Comparison of ENCODE assay signal across 26 cellular contexts in the genomic region with DNA sequence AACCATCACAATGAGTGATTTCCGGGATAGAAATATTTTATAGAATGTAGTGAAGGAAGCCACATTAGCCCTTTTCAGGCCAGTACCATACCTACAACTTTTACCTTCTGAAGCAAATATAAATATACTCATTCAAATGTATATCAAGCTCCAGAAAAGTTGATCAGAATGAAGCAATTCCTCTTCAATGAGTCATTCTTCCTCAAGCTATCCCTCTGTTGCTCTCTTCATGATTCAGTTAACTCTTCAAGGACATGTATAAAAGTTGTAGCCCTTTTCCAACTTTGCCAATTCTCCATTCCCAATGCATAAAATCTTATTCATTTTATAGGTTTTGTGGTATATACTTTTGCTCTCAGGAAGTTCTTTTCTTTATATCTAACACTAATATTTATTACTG.
A peak's percentile ranks its signal among the peaks of the same experiment; 100 is the strongest.
DNase-seq lines count a peak whose midpoint lies in the region; ATAC-seq and TF ChIP-seq lines count a peak whose summit lies in the region.
"Had no signal": no experiment of that assay in that cellular context is flagged by ENCODE, and none has a peak within 500 bp of the region (broad histone marks: within the 10 kb centered on the region; RNA-seq: fewer than 3 reads in every experiment).

No MANE protein-coding gene starts in this region.

- WGBS in right lobe of liver (ENCODE audit: insufficient coverage, low coverage, low lambda C conversion rate, missing lambda C conversion rate), result 62% methylated on average over 1 of the region's 1 CpG

- H3K4me1 ChIP-seq in foreskin keratinocyte, result peaks cover 32% of the 10 kb centered on the region
- no peaks in the 10 kb centered on the region for H3K4me1 ChIP-seq in right lobe of liver
- H3K4me1 ChIP-seq: HAP-1, vagina had no signal

- POLR2A ChIA-PET in GM10248 (lab: Yijun Ruan, JAX), result no interaction called here

- no peak for TF ChIP-seq CTCF in AG10803 (conservative IDR thresholded peaks at IDR 0.05; ENCODE audit: low read length)
- no peak for TF ChIP-seq CTCF in foreskin keratinocyte (conservative IDR thresholded peaks at IDR 0.05)
- TF ChIP-seq CTCF in GM10248 (IDR thresholded peaks at IDR 0.05; ENCODE audit: control extremely low read depth, extremely low read depth, low read depth, missing control alignments), result no peak
- no peak for TF ChIP-seq CTCF in right lobe of liver (IDR thresholded peaks at IDR 0.05)

- H3K4me3 ChIP-seq in AG10803 (ENCODE audit: low read length) (no peak overlapping the region), right lobe of liver (no peak overlapping the region)
- H3K4me3 ChIP-seq: HAP-1, ovary, smooth muscle cell, vagina had no signal

- H3K27me3 ChIP-seq in foreskin keratinocyte (no peaks in the 10 kb centered on the region), right lobe of liver (no peaks in the 10 kb centered on the region)
- H3K27me3 ChIP-seq: ovary, vagina had no signal

- H3K27ac ChIP-seq in foreskin keratinocyte (no peak overlapping the region), right lobe of liver (no peak overlapping the region)
- H3K27ac ChIP-seq: ovary, vagina had no signal

- H3K36me3 ChIP-seq in right lobe of liver, result no peaks in the 10 kb centered on the region
- H3K36me3 ChIP-seq: HAP-1, ovary, vagina had no signal

- CTCF ChIA-PET in GM10248 (lab: Yijun Ruan, JAX), result no interaction called here

- ATAC-seq in foreskin keratinocyte, result peak; percentile 80
- no peak for ATAC-seq in right lobe of liver
- no peak for ATAC-seq in GM21786 (IDR thresholded peaks at IDR 0.05; ENCODE audit: unreplicated experiment)
- ATAC-seq: activated CD8-positive, alpha-beta memory T cell treated with anti-CD3 and anti-CD28 coated beads, Interleukin-2, amount 10 ng/mL, durations not matched to agents 7 days and 5 days; activated T-cell treated with anti-CD3 and anti-CD28 coated beads, Interleukin-2, amount 50 U/mL, for 4 hours; left lobe of liver; stimulated activated naive CD8-positive, alpha-beta T cell treated with anti-CD3 and anti-CD28 coated beads, Interleukin-15, amount 100 ng/mL, for 72 hours had no signal

- DNase-seq in AG10803 (ENCODE audit: low read depth) (peak; percentile 27), HT1080 (ENCODE audit: low read depth) (peak; percentile 54), amniotic epithelial cell (ENCODE audit: low read depth) (peak; percentile 29), foreskin keratinocyte (peak in 1 of 2 donors; percentile 54), GM10248 (ENCODE audit: extremely low spot score) (no peak), right lobe of liver (no peak)
- DNase-seq in activated CD8-positive, alpha-beta memory T cell treated with anti-CD3 and anti-CD28 coated beads for 24 hours, result no peak
- DNase-seq: activated CD8-positive, alpha-beta memory T cell treated with anti-CD3 and anti-CD28 coated beads, Interleukin-2, amount 10 ng/mL, durations not matched to agents 7 days and 5 days; activated gamma-delta T cell treated with Interleukin-2 at 50 U/mL for 16 hours; activated T-cell treated with anti-CD3 and anti-CD28 coated beads, Interleukin-2, amount 50 U/mL, for 4 hours; CD4-positive, alpha-beta memory T cell; hypothalamus; NCI-H1092 treated with DMSO at 0.1 percent for 48 hours; NCI-H187 treated with DMSO at 0.1 percent for 48 hours; NCI-H2171 treated with DMSO at 0.1 percent for 48 hours; NCI-H510A treated with DMSO at 0.1 percent for 48 hours; nephron progenitor cell; ovary; stimulated activated CD4-positive, alpha-beta T cell treated with anti-CD3 and anti-CD28 coated beads, Interleukin-1b, Interleukin-23, amount 100 ng/mL, for 48 hours; stimulated activated naive CD8-positive, alpha-beta T cell treated with anti-CD3 and anti-CD28 coated beads, Interleukin-15, amount 100 ng/mL, for 72 hours; T-helper 2 cell had no signal

- TF ChIP-seq POLR2A in right lobe of liver (IDR thresholded peaks at IDR 0.05), result no peak

- H3K9me3 ChIP-seq in right lobe of liver, result no peaks in the 10 kb centered on the region
- H3K9me3 ChIP-seq: HAP-1, ovary, vagina had no signal

- intact Hi-C loops in right lobe of liver (cut with DNase I), result no loop called here

Comparison
In these comparisons a context has a peak if more than half of its experiments do, and no peak if none do; other contexts are left out.
1. DNase-seq: peak in AG10803 (single experiment), HT1080 (single experiment) and amniotic epithelial cell (single experiment); none in GM10248 (single experiment), right lobe of liver (0 of 3) and activated CD8-positive, alpha-beta memory T cell treated with anti-CD3 and anti-CD28 coated beads for 24 hours (single experiment).